Comparison of ENCODE assay signal across 7 cellular contexts in genomic region chr20:4108495-4109306, GRCh38. TPM values are rescaled to one million over a fixed set of nuclear protein-coding genes. Genes with fewer than 3 reads are reported as not detected.
A peak's percentile ranks its signal among the peaks of the same experiment; 100 is the strongest.
DNase-seq lines count a peak whose midpoint lies in the region; FAIRE-seq and TF ChIP-seq lines count a peak whose summit lies in the region.

No MANE protein-coding gene starts in this region.

- CTCF ChIA-PET in endothelial cell of umbilical vein (lab: Charles Lee), result interaction anchor here (0.7 to 1.8 kb wide), 18 partner anchors 9 to 486 kb away, joined by 3 to 21 read pairs (median 4); no protein-coding TSS in a partner anchor

- H3K4me1 ChIP-seq in NT2/D1 (ENCODE audit: insufficient read depth, insufficient read length) (peaks cover 3% of the 10 kb centered on the region), endothelial cell of umbilical vein (ENCODE audit: control insufficient read depth, extremely low read depth, insufficient read depth, low read length) (peaks cover 6% of the 10 kb centered on the region)

- H3K79me2 ChIP-seq in endothelial cell of umbilical vein (ENCODE audit: control insufficient read depth, insufficient read depth, low read length), result no peaks in the 10 kb centered on the region

- peak; percentile 95 to 97 for TF ChIP-seq CTCF in endothelial cell of umbilical vein (IDR thresholded peaks at IDR 0.05; ENCODE audit: extremely low read depth in 1 of 2, insufficient read depth in 1 of 2, low read depth in 1 of 2, low read length in 2 of 2)

- dilution Hi-C loops in endothelial cell of umbilical vein (cut with MboI; ENCODE audit: extremely low pct_ligation_motif_present, low sequenced_read_pairs), result no loop called here

- no peaks in the 10 kb centered on the region for H3K9me1 ChIP-seq in endothelial cell of umbilical vein (replicated peaks; ENCODE audit: control insufficient read depth, extremely low read depth, insufficient read depth, low read length)

- intact Hi-C loops in endothelial cell of umbilical vein (cut with micrococcal nuclease), result loop anchor here (1.0 kb wide), 3 partner anchors 87 to 484 kb away; no protein-coding TSS in a partner anchor

- H3K36me3 ChIP-seq in NT2/D1 (ENCODE audit: insufficient read depth, insufficient read length, low read length), result no peaks in the 10 kb centered on the region
- no peaks in the 10 kb centered on the region for H3K36me3 ChIP-seq in endothelial cell of umbilical vein (ENCODE audit: control insufficient read depth in 2 of 2, extremely low read depth in 1 of 2, insufficient read depth in 2 of 2, low read length in 2 of 2)

- H3K9me3 ChIP-seq in NT2/D1 (ENCODE audit: insufficient read depth, low read length) (no peaks in the 10 kb centered on the region), endothelial cell of umbilical vein (replicated peaks; ENCODE audit: control insufficient read depth, insufficient read depth, low read length) (no peaks in the 10 kb centered on the region)

- BruUV-seq in endothelial cell of umbilical vein (replicated peaks; lab: Mats Ljungman, UMichigan), result no TSS peak

- H2AFZ ChIP-seq in endothelial cell of umbilical vein (ENCODE audit: low read depth, low read length), result peak overlapping the region; percentile 62

- H3K27me3 ChIP-seq in NT2/D1 (ENCODE audit: insufficient read depth, insufficient read length), result peaks cover 4% of the 10 kb centered on the region
- peaks cover 0 to 2% of the 10 kb centered on the region in 2 experiments for H3K27me3 ChIP-seq in endothelial cell of umbilical vein (ENCODE audit: control insufficient read depth in 2 of 2, insufficient read depth in 2 of 2, low read length in 2 of 2)

- TF ChIP-seq POLR2A in GM12891 (IDR thresholded peaks at IDR 0.05; ENCODE audit: low read depth, low read length) (no peak), endothelial cell of umbilical vein (IDR thresholded peaks at IDR 0.05; ENCODE audit: low read depth, low read length) (no peak)

- H3K9ac ChIP-seq in NT2/D1 (ENCODE audit: insufficient read length, low read depth) (no peak overlapping the region), endothelial cell of umbilical vein (replicated peaks; ENCODE audit: extremely low read depth, insufficient read depth, low read length) (no peak overlapping the region)

- no peak overlapping the region for H3K27ac ChIP-seq in endothelial cell of umbilical vein (ENCODE audit: insufficient read depth, low read depth, low read length)

- H4K20me1 ChIP-seq in endothelial cell of umbilical vein (replicated peaks; ENCODE audit: control insufficient read depth, extremely low read depth, insufficient read depth, low read length), result no peaks in the 10 kb centered on the region

- DNase-seq in GM12891 (ENCODE audit: insufficient read length, low spot score), result peak; percentile 58
- DNase-seq in HTR-8/SVneo (ENCODE audit: insufficient read length, low spot score), result peak; percentile 83
- DNase-seq in NT2/D1 (ENCODE audit: low read depth, low spot score), result peak; percentile 84
- DNase-seq in activated CD8-positive, alpha-beta memory T cell treated with anti-CD3 and anti-CD28 coated beads for 1 hour (ENCODE audit: extremely low read depth in 1 of 2, low read depth in 1 of 2), result peak; percentile 8 to 20
- peak; percentile 79 for DNase-seq in endothelial cell of umbilical vein (ENCODE audit: low read depth, low spot score)
- peak; percentile 62 for DNase-seq in middle frontal gyrus (ENCODE audit: extremely low spot score, low spot score)
- peak; percentile 36 to 42 for DNase-seq in stimulated activated CD8-positive, alpha-beta memory T cell treated with anti-CD3 and anti-CD28 coated beads, Interleukin-7, amount 100 ng/mL, for 4 hours (ENCODE audit: low read depth in 2 of 2)

- peak; percentile 75 for FAIRE-seq in GM12891 (lab: Jason Lieb, UNC)
- peak; percentile 88 for FAIRE-seq in HTR-8/SVneo (lab: Jason Lieb, UNC)
- FAIRE-seq in endothelial cell of umbilical vein (lab: Jason Lieb, UNC), result peak; percentile 98

- POLR2A ChIA-PET in endothelial cell of umbilical vein (lab: Charles Lee), result no interaction called here

- H3K4me2 ChIP-seq in endothelial cell of umbilical vein (ENCODE audit: insufficient read depth, low read length), result no peak overlapping the region

- no peak overlapping the region for H3K4me3 ChIP-seq in NT2/D1 (ENCODE audit: insufficient read length, low read depth)
- no peak overlapping the region for H3K4me3 ChIP-seq in endothelial cell of umbilical vein (replicated peaks in 1 of 3; ENCODE audit: insufficient read depth in 1 of 3, low read depth in 1 of 3, low read length in 3 of 3)

TF ChIP-seq in GM12891, 5 proteins besides CTCF, POLR2A, EP300 and RAD21:
- TF ChIP-seq PAX5 (IDR thresholded peaks at IDR 0.05; ENCODE audit: insufficient read depth, low read length, severe bottlenecking) (no peak), POLR2AphosphoS5 (IDR thresholded peaks at IDR 0.05; ENCODE audit: low read depth, low read length) (no peak), SPI1 (IDR thresholded peaks at IDR 0.05; ENCODE audit: low read depth, low read length) (no peak), TAF1 (IDR thresholded peaks at IDR 0.05; ENCODE audit: low read depth, low read length) (no peak), POU2F2 (IDR thresholded peaks at IDR 0.05; ENCODE audit: low read depth, low read length) (no peak)

TF ChIP-seq in endothelial cell of umbilical vein, 7 proteins besides CTCF, POLR2A, EP300 and RAD21:
- TF ChIP-seq POLR2AphosphoS5 (IDR thresholded peaks at IDR 0.05; ENCODE audit: insufficient read depth, low read depth, low read length) (no peak), JUN (IDR thresholded peaks at IDR 0.05; ENCODE audit: borderline replicate concordance, insufficient read depth, insufficient read length, low read depth) (no peak), GATA2 (IDR thresholded peaks at IDR 0.05; ENCODE audit: insufficient read depth, insufficient read length, low read depth, low read length) (no peak), MYC (IDR thresholded peaks at IDR 0.05; ENCODE audit: low read depth, low read length) (no peak), EZH2 (IDR thresholded peaks at IDR 0.05; ENCODE audit: borderline replicate concordance, low read depth, low read length, severe bottlenecking) (no peak), FOS (IDR thresholded peaks at IDR 0.05; ENCODE audit: borderline replicate concordance, insufficient read depth, low read length) (no peak)
- TF ChIP-seq, protein P1, sequence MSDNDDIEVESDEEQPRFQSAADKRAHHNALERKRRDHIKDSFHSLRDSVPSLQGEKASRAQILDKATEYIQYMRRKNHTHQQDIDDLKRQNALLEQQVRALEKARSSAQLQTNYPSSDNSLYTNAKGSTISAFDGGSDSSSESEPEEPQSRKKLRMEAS (IDR thresholded peaks at IDR 0.05; ENCODE audit: insufficient read depth, insufficient read length), result no peak

RNA-seq across cellular contexts. Expression of gene SMOX, which starts 39.9 kb away (rescaled TPM):
- polyA plus RNA-seq in GM12891 (2012; ENCODE audit: low read depth, missing spikeins), result 0.13 TPM
- 13.7 and 21.8 TPM in 2 replicates for total RNA-seq in endothelial cell of umbilical vein
- polyA plus RNA-seq in endothelial cell of umbilical vein, result 14.1 and 15.3 TPM in 2 replicates
- polyA plus RNA-seq in endothelial cell of umbilical vein (2011; cell fraction: cytosol; rRNA removed), result 9.7 and 10.5 TPM in 2 replicates
- 7.6 and 11.4 TPM in 2 replicates for polyA plus RNA-seq in endothelial cell of umbilical vein (2011; cell fraction: nucleus; rRNA removed)
- 25.1 and 26.9 TPM in 2 replicates for polyA plus RNA-seq in endothelial cell of umbilical vein (2012)
- 3.0 and 3.2 TPM in 2 replicates for polyA minus RNA-seq in endothelial cell of umbilical vein
- polyA minus RNA-seq in endothelial cell of umbilical vein (2011; cell fraction: cytosol; rRNA and poly(A)+ RNA removed), result 16.9 TPM
- polyA minus RNA-seq in endothelial cell of umbilical vein (2011; cell fraction: nucleus; rRNA and poly(A)+ RNA removed), result 2.8 and 5.3 TPM in 2 replicates

Comparison
In these comparisons a context has a peak if more than half of its experiments do, and no peak if none do; other contexts are left out.
1. DNase-seq: peak in every context shown above with its lines; median percentile 84 in NT2/D1; 83 in HTR-8/SVneo; 79 in endothelial cell of umbilical vein; 62 in middle frontal gyrus; 58 in GM12891; 39 in stimulated activated CD8-positive, alpha-beta memory T cell treated with anti-CD3 and anti-CD28 coated beads, Interleukin-7, amount 100 ng/mL, for 4 hours; 14 in activated CD8-positive, alpha-beta memory T cell treated with anti-CD3 and anti-CD28 coated beads for 1 hour.